Comparison of ENCODE assay signal across 24 cellular contexts in the genomic region with DNA sequence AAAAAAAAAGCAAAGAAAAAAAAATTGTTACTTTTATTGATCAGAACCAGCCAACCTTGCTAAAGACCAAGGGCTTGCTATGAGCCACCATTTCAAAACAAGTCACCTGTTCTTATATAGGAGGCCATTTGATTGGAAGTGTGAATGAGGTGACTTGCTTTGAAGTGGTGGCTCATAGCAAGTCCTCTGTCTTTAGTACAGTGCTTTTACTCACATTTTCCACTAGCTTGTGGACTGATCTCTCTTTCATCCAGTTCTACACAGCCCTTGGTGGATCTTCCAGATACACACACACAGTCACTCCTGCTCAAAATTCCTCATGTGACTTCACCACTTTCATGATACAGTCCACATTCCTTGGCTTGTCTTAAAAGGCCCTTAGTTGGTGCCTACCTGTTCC. TPM values are rescaled to one million over a fixed set of nuclear protein-coding genes. Genes with fewer than 3 reads are reported as not detected.
"Had no signal": no experiment of that assay in that cellular context is flagged by ENCODE, and none has a peak within 500 bp of the region (broad histone marks: within the 10 kb centered on the region; RNA-seq: fewer than 3 reads in every experiment).

No MANE protein-coding gene starts in this region.

- H3K36me3 Mint-ChIP-seq: activated naive CD4-positive, alpha-beta T cell treated with anti-CD3 and anti-CD28 coated beads, Interleukin-2, amount 50 U/mL, for 24 hours had no signal

- H3K27ac Mint-ChIP-seq: activated naive CD4-positive, alpha-beta T cell treated with anti-CD3 and anti-CD28 coated beads, Interleukin-2, amount 50 U/mL, for 24 hours; activated T-cell treated with anti-CD3 and anti-CD28 coated beads, Interleukin-2, amount 50 U/mL, for 24 hours; activated T-cell treated with anti-CD3 and anti-CD28 coated beads, Interleukin-2, amount 50 U/mL, for 72 hours; effector memory CD8-positive, alpha-beta T cell had no signal

- H3K4me1 Mint-ChIP-seq: activated naive CD4-positive, alpha-beta T cell treated with anti-CD3 and anti-CD28 coated beads, Interleukin-2, amount 50 U/mL, for 24 hours had no signal

- H3K4me3 Mint-ChIP-seq: activated naive CD4-positive, alpha-beta T cell treated with anti-CD3 and anti-CD28 coated beads, Interleukin-2, amount 50 U/mL, for 24 hours; activated T-cell treated with anti-CD3 and anti-CD28 coated beads, Interleukin-2, amount 50 U/mL, for 24 hours; activated T-cell treated with anti-CD3 and anti-CD28 coated beads, Interleukin-2, amount 50 U/mL, for 72 hours; effector memory CD8-positive, alpha-beta T cell had no signal

- H3K27me3 Mint-ChIP-seq: activated naive CD4-positive, alpha-beta T cell treated with anti-CD3 and anti-CD28 coated beads, Interleukin-2, amount 50 U/mL, for 24 hours had no signal

- H3K9me3 Mint-ChIP-seq: activated naive CD4-positive, alpha-beta T cell treated with anti-CD3 and anti-CD28 coated beads, Interleukin-2, amount 50 U/mL, for 24 hours; activated T-cell treated with anti-CD3 and anti-CD28 coated beads, Interleukin-2, amount 50 U/mL, for 24 hours; activated T-cell treated with anti-CD3 and anti-CD28 coated beads, Interleukin-2, amount 50 U/mL, for 72 hours had no signal

- DNase-seq: activated CD4-positive, alpha-beta T cell treated with anti-CD3 and anti-CD28 coated beads for 48 hours; activated CD4-positive, alpha-beta T cell treated with anti-CD3 and anti-CD28 coated beads, Interleukin-2, amount 50 U/mL, for 1 hour; activated CD4-positive, alpha-beta T cell treated with anti-CD3 and anti-CD28 coated beads, Interleukin-2, amount 50 U/mL, for 48 hours; activated CD4-positive, CD25-positive, alpha-beta regulatory T cell; activated CD4-positive, CD25-positive, alpha-beta regulatory T cell treated with anti-CD3 and anti-CD28 coated beads, Interleukin-2, amount 50 U/mL, for 72 hours; activated CD8-positive, alpha-beta memory T cell treated with anti-CD3 and anti-CD28 coated beads, Interleukin-2, amount 50 U/mL, for 48 hours; activated gamma-delta T cell; activated naive CD4-positive, alpha-beta T cell treated with Interleukin-2 at 50 U/mL for 16 hours; activated T-cell treated with anti-CD3 and anti-CD28 coated beads for 4 hours; activated T-cell treated with anti-CD3 and anti-CD28 coated beads, Interleukin-2, amount 50 U/mL, for 24 hours; activated T-cell treated with anti-CD3 and anti-CD28 coated beads, Interleukin-2, amount 50 U/mL, for 72 hours; adrenal gland; amygdala; aorta; body of pancreas; caudate nucleus; cortex of kidney; dermis blood vessel endothelial cell; effector CD4-positive, alpha-beta T cell; effector memory CD8-positive, alpha-beta T cell; erythroblast; foreskin fibroblast; T-helper 2 cell had no signal

- ATAC-seq: body of pancreas; effector memory CD8-positive, alpha-beta T cell had no signal

RNA-seq across cellular contexts. Expression of a gene that starts 13.5 kb away (rescaled TPM):
- total RNA-seq: activated T-cell treated with anti-CD3 and anti-CD28 coated beads, Interleukin-2, amount 50 U/mL, for 72 hours had no signal
